ENCODE assay signal across 25 cellular contexts in the genomic region with DNA sequence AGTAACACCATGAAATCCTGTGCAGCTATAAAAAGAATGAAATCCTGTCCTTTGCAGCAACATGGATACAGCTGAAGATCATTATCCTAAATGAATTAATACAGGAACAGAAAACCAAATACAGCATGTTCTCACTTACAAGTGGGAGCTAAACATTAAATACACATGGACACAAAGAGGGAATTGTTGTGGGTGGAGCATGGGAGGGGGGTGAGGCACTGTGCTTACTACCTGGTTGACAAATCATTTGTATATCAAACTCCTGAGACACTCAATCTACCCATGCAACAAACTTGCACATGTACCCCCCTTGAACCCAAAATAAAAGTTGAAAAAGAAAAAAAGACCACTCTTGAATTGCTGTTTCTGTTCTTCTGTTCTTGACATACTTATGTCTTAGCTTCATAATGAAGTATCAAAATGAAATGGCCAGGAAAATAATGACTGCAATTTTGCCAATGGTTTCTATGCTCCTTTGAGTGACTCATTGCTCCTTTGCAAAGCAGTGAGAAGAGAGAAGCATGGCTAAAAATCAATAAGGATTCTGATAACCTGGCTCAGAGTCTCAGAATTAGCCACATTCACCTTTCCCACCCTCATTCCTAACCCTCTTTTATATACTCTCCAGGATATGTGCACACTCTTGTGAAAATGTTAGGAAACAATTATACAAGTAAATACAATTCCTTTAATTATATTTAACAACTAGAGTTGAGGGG.
"Had no signal": no experiment of that assay in that cellular context is flagged by ENCODE, and none has a peak within 500 bp of the region (broad histone marks: within the 10 kb centered on the region; RNA-seq: fewer than 3 reads in every experiment).

No MANE protein-coding gene starts in this region.

- H3K27ac ChIP-seq: PC-9, SK-N-MC, WERI-Rb-1 had no signal

- FAIRE-seq: K562, RCC 7860 had no signal

- DNase-seq: activated CD4-positive, alpha-beta memory T cell treated with anti-CD3 and anti-CD28 coated beads, Interleukin-2, amount 10 ng/mL, durations not matched to agents 7 days and 5 days; activated CD4-positive, alpha-beta T cell treated with anti-CD3 and anti-CD28 coated beads for 1 hour; activated CD4-positive, alpha-beta T cell treated with anti-CD3 and anti-CD28 coated beads for 48 hours; activated CD4-positive, CD25-positive, alpha-beta regulatory T cell; activated CD8-positive, alpha-beta memory T cell treated with anti-CD3 and anti-CD28 coated beads for 24 hours; activated CD8-positive, alpha-beta memory T cell treated with anti-CD3 and anti-CD28 coated beads, Interleukin-2, amount 10 ng/mL, durations not matched to agents 7 days and 5 days; activated CD8-positive, alpha-beta memory T cell treated with anti-CD3 and anti-CD28 coated beads, Interleukin-2, amount 50 U/mL, for 48 hours; activated effector memory CD4-positive, alpha-beta T cell treated with Interleukin-2 at 50 U/mL for 16 hours; activated naive CD4-positive, alpha-beta T cell treated with anti-CD3 and anti-CD28 coated beads, Interleukin-2, amount 10 ng/mL, durations not matched to agents 7 days and 5 days; activated naive CD8-positive, alpha-beta T cell treated with anti-CD3 and anti-CD28 coated beads, Interleukin-2, amount 50 U/mL, for 24 hours; activated T-cell treated with anti-CD3 and anti-CD28 coated beads, Interleukin-2, amount 50 U/mL, for 48 hours; anterior cingulate cortex; NCI-H1105; NCI-H1417 treated with DMSO at 0.1 percent for 48 hours; NCI-H187 treated with DMSO at 0.1 percent for 48 hours; NCI-H2081; NCI-H345; NCI-H524 treated with DMSO at 0.1 percent for 48 hours; PC-9; Right ventricle myocardium superior; T1000; WERI-Rb-1 had no signal

- H3K4me2 ChIP-seq: PC-9 had no signal

- H2AFZ ChIP-seq: PC-9 had no signal

- H3K36me3 ChIP-seq: WERI-Rb-1 had no signal

- ATAC-seq: activated CD8-positive, alpha-beta memory T cell treated with anti-CD3 and anti-CD28 coated beads, Interleukin-2, amount 10 ng/mL, durations not matched to agents 7 days and 5 days; activated naive CD8-positive, alpha-beta T cell treated with anti-CD3 and anti-CD28 coated beads, Interleukin-2, amount 50 U/mL, for 24 hours; K562 had no signal

- H3K4me3 ChIP-seq: K562, PC-9, SK-N-MC had no signal
